In the genomic region with DNA sequence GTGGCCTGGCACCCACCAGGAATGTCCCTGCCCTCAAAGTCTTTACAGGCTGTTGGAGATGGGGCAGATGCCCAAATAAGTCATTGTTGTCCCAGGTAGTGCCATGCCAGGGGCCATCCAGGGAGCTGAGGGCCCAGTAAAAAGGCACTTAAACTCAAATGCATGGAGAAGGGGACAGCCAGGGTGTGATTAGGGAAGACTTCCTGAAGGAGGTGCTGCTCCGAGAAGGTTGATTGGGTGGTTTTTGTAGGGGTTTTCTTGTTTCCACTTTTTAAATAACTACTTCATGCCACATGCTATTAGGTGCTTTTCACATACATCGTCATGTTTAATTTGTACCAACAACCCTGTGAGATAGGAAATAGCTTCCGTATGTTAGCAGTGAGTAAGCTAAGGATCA, we compare ENCODE assay signal across 14 cellular contexts.
A peak's percentile ranks its signal among the peaks of the same experiment; 100 is the strongest.
DNase-seq lines count a peak whose midpoint lies in the region; ATAC-seq, FAIRE-seq and TF ChIP-seq lines count a peak whose summit lies in the region.
"Had no signal": no experiment of that assay in that cellular context is flagged by ENCODE, and none has a peak within 500 bp of the region (broad histone marks: within the 10 kb centered on the region; RNA-seq: fewer than 3 reads in every experiment).

No MANE protein-coding gene starts in this region.

- H2AFZ ChIP-seq in astrocyte (ENCODE audit: low read depth, low read length): no peak overlapping the region

- peak overlapping the region; percentile 59 for H3K27ac Mint-ChIP-seq in CD4-positive, alpha-beta T cell
- H3K27ac Mint-ChIP-seq in astrocyte (ENCODE audit: unreplicated experiment): no peak overlapping the region
- H3K27ac Mint-ChIP-seq: activated naive CD8-positive, alpha-beta T cell treated with anti-CD3 and anti-CD28 coated beads, Interleukin-2, amount 10 ng/mL, durations not matched to agents 7 days and 5 days had no signal

- no peaks in the 10 kb centered on the region for H3K9me3 ChIP-seq in CD4-positive, alpha-beta T cell (ENCODE audit: control insufficient read depth, low read length)
- H3K9me3 ChIP-seq in astrocyte (ENCODE audit: insufficient read depth, low read depth, low read length) (no peaks in the 10 kb centered on the region), mesodermal cell (ENCODE audit: control insufficient read depth, low read length) (no peaks in the 10 kb centered on the region), kidney (ENCODE audit: control insufficient read depth in 1 of 2, low read length in 2 of 2) (no peaks in the 10 kb centered on the region)
- H3K9me3 ChIP-seq: uterus had no signal

- H4K20me1 ChIP-seq in astrocyte (ENCODE audit: insufficient read depth, low read length): peaks cover 59% of the 10 kb centered on the region

- POLR2A ChIA-PET in CD4-positive, alpha-beta T cell (lab: Charles Lee): no interaction called here

- H3K79me2 ChIP-seq in astrocyte (ENCODE audit: insufficient read depth, low read length): peaks cover 80% of the 10 kb centered on the region

- H3K4me3 ChIP-seq in astrocyte (ENCODE audit: insufficient read depth, low read depth, low read length) (no peak overlapping the region), mesodermal cell (ENCODE audit: extremely low read depth, insufficient read depth, low read length, poor library complexity, severe bottlenecking) (no peak overlapping the region), kidney (ENCODE audit: low read length in 2 of 2) (no peak overlapping the region), coronary artery (no peak overlapping the region)
- H3K4me3 ChIP-seq: uterus had no signal

- TF ChIP-seq CTCF in CD4-positive, alpha-beta T cell (IDR thresholded peaks at IDR 0.05): no peak
- peak; percentile 18 for TF ChIP-seq CTCF in GM20000 (IDR thresholded peaks at IDR 0.05; ENCODE audit: extremely low read depth, missing control alignments)
- peak; percentile 9 for TF ChIP-seq CTCF in astrocyte (IDR thresholded peaks at IDR 0.05; ENCODE audit: insufficient read depth, low read depth, low read length)
- no peak for TF ChIP-seq CTCF in kidney (IDR thresholded peaks at IDR 0.05; ENCODE audit: borderline replicate concordance, extremely low read depth, insufficient read depth)
- TF ChIP-seq CTCF in coronary artery (IDR thresholded peaks at IDR 0.05): no peak

- no peak overlapping the region for H3K27ac ChIP-seq in CD4-positive, alpha-beta T cell (ENCODE audit: low read depth, low read length)
- H3K27ac ChIP-seq in astrocyte (ENCODE audit: low read depth, low read length) (no peak overlapping the region), mesodermal cell (ENCODE audit: low read depth, low read length, severe bottlenecking) (peak overlapping the region; percentile 69), kidney (ENCODE audit: low read depth in 2 of 2, low read length in 2 of 2) (no peak overlapping the region), coronary artery (no peak overlapping the region)

- no peaks in the 10 kb centered on the region for H3K9me3 Mint-ChIP-seq in CD4-positive, alpha-beta T cell
- H3K9me3 Mint-ChIP-seq in astrocyte (ENCODE audit: unreplicated experiment): no peaks in the 10 kb centered on the region
- H3K9me3 Mint-ChIP-seq: activated naive CD8-positive, alpha-beta T cell treated with anti-CD3 and anti-CD28 coated beads, Interleukin-2, amount 10 ng/mL, durations not matched to agents 7 days and 5 days had no signal

- intact Hi-C loops in CD4-positive, alpha-beta T cell (cut with DNase I, micrococcal nuclease): no loop called here
- intact Hi-C loops in kidney (cut with DNase I): no loop called here

- CTCF ChIA-PET in CD4-positive, alpha-beta T cell (lab: Charles Lee): no interaction called here

- H3K4me3 Mint-ChIP-seq in CD4-positive, alpha-beta T cell: no peak overlapping the region
- H3K4me3 Mint-ChIP-seq in astrocyte (ENCODE audit: unreplicated experiment): no peak overlapping the region
- H3K4me3 Mint-ChIP-seq: activated naive CD8-positive, alpha-beta T cell treated with anti-CD3 and anti-CD28 coated beads, Interleukin-2, amount 10 ng/mL, durations not matched to agents 7 days and 5 days had no signal

- ATAC-seq in CD4-positive, alpha-beta T cell (ENCODE audit: poor library complexity): no peak

- H3K4me2 ChIP-seq in astrocyte (ENCODE audit: low read length): no peak overlapping the region

- H3K4me1 ChIP-seq in astrocyte (ENCODE audit: insufficient read depth, low read length) (peaks cover 32% of the 10 kb centered on the region), mesodermal cell (ENCODE audit: control insufficient read depth, insufficient read depth, low read length, poor library complexity, severe bottlenecking) (peaks cover 30% of the 10 kb centered on the region), kidney (ENCODE audit: control insufficient read depth in 1 of 2, insufficient read depth in 1 of 2, low read depth in 1 of 2, low read length in 2 of 2) (peaks cover 4 to 20% of the 10 kb centered on the region in 2 donors)

- no peaks in the 10 kb centered on the region for H3K27me3 ChIP-seq in CD4-positive, alpha-beta T cell (ENCODE audit: control insufficient read depth, insufficient read depth, low read length)
- H3K27me3 ChIP-seq in astrocyte (ENCODE audit: insufficient read depth, low read length): no peaks in the 10 kb centered on the region
- H3K27me3 ChIP-seq: uterus had no signal

- H3K9ac ChIP-seq in astrocyte (ENCODE audit: low read length) (no peak overlapping the region), kidney (ENCODE audit: low read length in 2 of 2) (no peak overlapping the region)

- no peaks in the 10 kb centered on the region for H3K36me3 ChIP-seq in astrocyte (ENCODE audit: insufficient read depth, low read length)
- H3K36me3 ChIP-seq in mesodermal cell (ENCODE audit: control insufficient read depth, insufficient read depth, low read length): peaks cover 13% of the 10 kb centered on the region
- H3K36me3 ChIP-seq in kidney (ENCODE audit: control insufficient read depth in 1 of 2, insufficient read depth in 2 of 2, low read length in 2 of 2): no peaks in the 10 kb centered on the region
- H3K36me3 ChIP-seq: uterus had no signal

- WGBS in mesodermal cell (ENCODE audit: insufficient coverage in 2 of 2), 2 experiments: 88 to 100% methylated on average over 1 to 2 of the region's 3 CpGs

- no peaks in the 10 kb centered on the region for H3K36me3 Mint-ChIP-seq in CD4-positive, alpha-beta T cell (ENCODE audit: low read depth)
- peaks cover 3% of the 10 kb centered on the region for H3K36me3 Mint-ChIP-seq in astrocyte (ENCODE audit: low read depth, unreplicated experiment)

- no peaks in the 10 kb centered on the region for H3K27me3 Mint-ChIP-seq in CD4-positive, alpha-beta T cell
- H3K27me3 Mint-ChIP-seq in astrocyte (ENCODE audit: low read depth, unreplicated experiment): no peaks in the 10 kb centered on the region
- H3K27me3 Mint-ChIP-seq: activated naive CD8-positive, alpha-beta T cell treated with anti-CD3 and anti-CD28 coated beads, Interleukin-2, amount 10 ng/mL, durations not matched to agents 7 days and 5 days had no signal

- peaks cover 48% of the 10 kb centered on the region for H3K4me1 Mint-ChIP-seq in CD4-positive, alpha-beta T cell (ENCODE audit: low read depth)
- peaks cover 31% of the 10 kb centered on the region for H3K4me1 Mint-ChIP-seq in astrocyte (ENCODE audit: low read depth, unreplicated experiment)

- no peak for FAIRE-seq in astrocyte (lab: Jason Lieb, UNC)
- no peak for FAIRE-seq in kidney (lab: Jason Lieb, UNC)

- no peak for DNase-seq in CD4-positive, alpha-beta T cell
- DNase-seq in GM20000 (ENCODE audit: low spot score) (no peak), astrocyte (ENCODE audit: low read depth) (no peak), NCI-H128 (lab: John Stamatoyannopoulos, UW; ENCODE audit: unreplicated experiment) (no peak), kidney (no peak), coronary artery (ENCODE audit: low spot score) (no peak), RKO (ENCODE audit: low spot score) (no peak)
- DNase-seq: activated CD4-positive, alpha-beta T cell treated with anti-CD3 and anti-CD28 coated beads, Interleukin-2, amount 50 U/mL, for 4 hours; activated naive CD8-positive, alpha-beta T cell treated with anti-CD3 and anti-CD28 coated beads, Interleukin-2, amount 10 ng/mL, durations not matched to agents 7 days and 5 days; effector CD4-positive, alpha-beta T cell; NK-92 treated with Interleukin-12 subunit alpha and Interleukin-12 subunit beta, amount 100 ng/mL, for 24 hours; T-helper 1 cell; uterus had no signal

Comparison
In these comparisons a context has a peak if more than half of its experiments do, and no peak if none do; other contexts are left out.
1. CTCF ChIP-seq: peak in GM20000 (single experiment) and astrocyte (single experiment); none in CD4-positive, alpha-beta T cell (single experiment), kidney (single experiment) and coronary artery (single experiment).